In genomic region chr20:44404204-44405181, GRCh38 we compare ENCODE assay signal across 29 cellular contexts. TPM values are rescaled to one million over a fixed set of nuclear protein-coding genes. Genes with fewer than 3 reads are reported as not detected.
DNase-seq lines count a peak whose midpoint lies in the region; ATAC-seq and TF ChIP-seq lines count a peak whose summit lies in the region.
"Had no signal": no experiment of that assay in that cellular context is flagged by ENCODE, and none has a peak within 500 bp of the region (broad histone marks: within the 10 kb centered on the region; RNA-seq: fewer than 3 reads in every experiment).

No MANE protein-coding gene starts in this region.

- H3K4me1 ChIP-seq in mammary epithelial cell (ENCODE audit: insufficient read depth, low read length) = peaks cover 25% of the 10 kb centered on the region
- peaks cover 29% of the 10 kb centered on the region for H3K4me1 ChIP-seq in hepatocyte (ENCODE audit: insufficient read depth)
- H3K4me1 ChIP-seq in neural progenitor cell = no peaks in the 10 kb centered on the region
- H3K4me1 ChIP-seq: gastroesophageal sphincter, thyroid gland had no signal

- POLR2A ChIA-PET in MCF 10A (lab: Yijun Ruan, JAX) = interaction anchor here (0.6 kb wide), 1 partner anchor 243 kb away, joined by 4 read pairs; no protein-coding TSS in a partner anchor

- intact Hi-C loops in MCF 10A (cut with micrococcal nuclease) = no loop called here
- intact Hi-C loops in mammary epithelial cell (cut with micrococcal nuclease) = no loop called here

- H3K36me3 ChIP-seq in mammary epithelial cell (ENCODE audit: insufficient read depth, low read length) (no peaks in the 10 kb centered on the region), hepatocyte (replicated peaks; ENCODE audit: insufficient read depth, low read depth) (no peaks in the 10 kb centered on the region), neural progenitor cell (no peaks in the 10 kb centered on the region)
- H3K36me3 ChIP-seq: gastroesophageal sphincter, neutrophil, thyroid gland had no signal

- H3K27me3 ChIP-seq in mammary epithelial cell (ENCODE audit: insufficient read depth, low read length) = no peaks in the 10 kb centered on the region
- H3K27me3 ChIP-seq in hepatocyte = no peaks in the 10 kb centered on the region
- no peaks in the 10 kb centered on the region for H3K27me3 ChIP-seq in neural progenitor cell
- H3K27me3 ChIP-seq: neutrophil, thyroid gland had no signal

- H3K36me3 Mint-ChIP-seq in MCF 10A (ENCODE audit: insufficient read depth, unreplicated experiment) (no peaks in the 10 kb centered on the region), neural progenitor cell (no peaks in the 10 kb centered on the region)

- dilution Hi-C loops in mammary epithelial cell (cut with HindIII; ENCODE audit: low sequenced_read_pairs) = no loop called here

- H3K4me3 ChIP-seq in mammary epithelial cell (replicated peaks in 1 of 3; ENCODE audit: insufficient read depth in 1 of 3, low read depth in 2 of 3, low read length in 3 of 3) = no peak overlapping the region
- no peak overlapping the region for H3K4me3 ChIP-seq in hepatocyte
- H3K4me3 ChIP-seq in neural progenitor cell = no peak overlapping the region
- H3K4me3 ChIP-seq: gastroesophageal sphincter, lung, mucosa of descending colon, thyroid gland had no signal

- H3K27ac Mint-ChIP-seq in MCF 10A (ENCODE audit: low read depth, unreplicated experiment) (peak overlapping the region; percentile 14), neural progenitor cell (peak overlapping the region; percentile 67)
- H3K27ac Mint-ChIP-seq: activated CD8-positive, alpha-beta T cell treated with anti-CD3 and anti-CD28 coated beads, Interleukin-2, amount 10 ng/mL, durations not matched to agents 7 days and 5 days; activated naive CD4-positive, alpha-beta T cell treated with anti-CD3 and anti-CD28 coated beads for 36 hours; T-helper 2 cell treated with Interferon-gamma antibody and Interleukin-4, amounts not matched to agents 5 μg/mL and 100 μg/mL, for 36 hours had no signal

- no peak overlapping the region for H3K9ac ChIP-seq in mammary epithelial cell (ENCODE audit: insufficient read depth, low read length)
- H3K9ac ChIP-seq in neural progenitor cell = no peak overlapping the region

- H3K27me3 Mint-ChIP-seq in MCF 10A (ENCODE audit: insufficient read depth, unreplicated experiment) (no peaks in the 10 kb centered on the region), neural progenitor cell (ENCODE audit: insufficient read depth, low read depth) (peaks cover 6% of the 10 kb centered on the region)

- H2AFZ ChIP-seq in mammary epithelial cell (ENCODE audit: low read depth, low read length) = no peak overlapping the region
- no peak overlapping the region for H2AFZ ChIP-seq in hepatocyte
- no peak overlapping the region for H2AFZ ChIP-seq in neural progenitor cell (replicated peaks)

- H3K79me2 ChIP-seq in mammary epithelial cell (ENCODE audit: insufficient read depth, low read length) = no peaks in the 10 kb centered on the region
- peaks cover 40% of the 10 kb centered on the region for H3K79me2 ChIP-seq in hepatocyte
- H3K79me2 ChIP-seq in neural progenitor cell (ENCODE audit: low read depth) = no peaks in the 10 kb centered on the region

- ATAC-seq in GM21360 (IDR thresholded peaks at IDR 0.05; ENCODE audit: unreplicated experiment) = no peak
- no peak for ATAC-seq in HG03469 (IDR thresholded peaks at IDR 0.05; ENCODE audit: unreplicated experiment)
- ATAC-seq: activated CD8-positive, alpha-beta T cell treated with anti-CD3 and anti-CD28 coated beads, Interleukin-2, amount 10 ng/mL, durations not matched to agents 7 days and 5 days; gastroesophageal sphincter; mucosa of descending colon; PC-3; sciatic nerve had no signal

- in situ Hi-C loops in mammary epithelial cell (cut with MboI; ENCODE audit: low sequenced_read_pairs in 2 of 2) = no loop called here

- 82% methylated on average over 21 of the region's 21 CpGs for WGBS in mammary epithelial cell (ENCODE audit: low coverage, missing lambda C conversion rate)
- 83% methylated on average over 20 of the region's 21 CpGs for WGBS in hepatocyte (ENCODE audit: low lambda C conversion rate, missing lambda C conversion rate)

- no peaks in the 10 kb centered on the region for H3F3A ChIP-seq in neural progenitor cell (ENCODE audit: low read depth)

- H3K4me2 ChIP-seq in mammary epithelial cell (ENCODE audit: insufficient read depth, low read depth, low read length) (no peak overlapping the region), hepatocyte (peak overlapping the region; percentile 78), neural progenitor cell (no peak overlapping the region)

- DNase-seq in MCF 10A (ENCODE audit: unreplicated experiment) = no peak
- no peak for DNase-seq in mammary epithelial cell
- DNase-seq in hepatocyte (ENCODE audit: low spot score) = no peak
- DNase-seq in neural progenitor cell (ENCODE audit: low spot score) = no peak
- DNase-seq in DMS153 (lab: John Stamatoyannopoulos, UW) = no peak
- DNase-seq in hepatic stellate cell (ENCODE audit: low spot score) = no peak
- DNase-seq: 8988T; activated CD8-positive, alpha-beta T cell treated with anti-CD3 and anti-CD28 coated beads, Interleukin-2, amount 10 ng/mL, durations not matched to agents 7 days and 5 days; activated naive CD4-positive, alpha-beta T cell treated with anti-CD3 and anti-CD28 coated beads for 36 hours; GOT3; hippocampal formation; Karpas-422; NCI-H1417 treated with DMSO at 0.1 percent for 48 hours; NCI-H2081; NCI-H2227 treated with DMSO at 0.1 percent for 48 hours; NCI-H526; PC-3; SHP77 treated with DMSO at 0.1 percent for 48 hours; stimulated activated CD4-positive, alpha-beta T cell treated with anti-CD3 and anti-CD28 coated beads, Interleukin-4, amount 100 ng/mL, for 24 hours; thyroid gland had no signal

- TF ChIP-seq CTCF in MCF 10A (IDR thresholded peaks at IDR 0.05; ENCODE audit: unreplicated experiment) (no peak), mammary epithelial cell (conservative IDR thresholded peaks at IDR 0.05 in 1 of 2, IDR thresholded peaks at IDR 0.05 in 1 of 2; ENCODE audit: extremely low read depth in 1 of 2, insufficient read depth in 1 of 2, low read depth in 1 of 2, low read length in 2 of 2) (no peak), hepatocyte (IDR thresholded peaks at IDR 0.05; ENCODE audit: poor library complexity) (no peak), neural progenitor cell (IDR thresholded peaks at IDR 0.05) (no peak)

- H3K4me3 Mint-ChIP-seq in MCF 10A (ENCODE audit: unreplicated experiment) = no peak overlapping the region
- H3K4me3 Mint-ChIP-seq in neural progenitor cell = no peak overlapping the region
- H3K4me3 Mint-ChIP-seq: activated CD8-positive, alpha-beta T cell treated with anti-CD3 and anti-CD28 coated beads, Interleukin-2, amount 10 ng/mL, durations not matched to agents 7 days and 5 days; activated naive CD4-positive, alpha-beta T cell treated with anti-CD3 and anti-CD28 coated beads for 36 hours; T-helper 2 cell treated with Interferon-gamma antibody and Interleukin-4, amounts not matched to agents 5 μg/mL and 100 μg/mL, for 36 hours had no signal

- H3K9me3 Mint-ChIP-seq in MCF 10A (ENCODE audit: unreplicated experiment) (peaks cover 7% of the 10 kb centered on the region), neural progenitor cell (no peaks in the 10 kb centered on the region)
- H3K9me3 Mint-ChIP-seq: activated naive CD4-positive, alpha-beta T cell treated with anti-CD3 and anti-CD28 coated beads for 36 hours had no signal

- H3K27ac ChIP-seq in mammary epithelial cell (ENCODE audit: insufficient read depth, low read depth, low read length) (no peak overlapping the region), hepatocyte (peak overlapping the region; percentile 97), neural progenitor cell (no peak overlapping the region)
- H3K27ac ChIP-seq: gastroesophageal sphincter, neutrophil, thyroid gland had no signal

- BruUV-seq in MCF 10A (replicated peaks; lab: Mats Ljungman, UMichigan) = no TSS peak
- no TSS peak for BruUV-seq in mammary epithelial cell (replicated peaks; lab: Mats Ljungman, UMichigan)

- H3K4me1 Mint-ChIP-seq in MCF 10A (ENCODE audit: insufficient read depth, unreplicated experiment) (peaks cover 19% of the 10 kb centered on the region), neural progenitor cell (no peaks in the 10 kb centered on the region)

- H4K20me1 ChIP-seq in mammary epithelial cell (ENCODE audit: insufficient read depth, low read length) (no peaks in the 10 kb centered on the region), hepatocyte (ENCODE audit: insufficient read depth, poor library complexity, severe bottlenecking) (no peaks in the 10 kb centered on the region), neural progenitor cell (ENCODE audit: low read depth) (no peaks in the 10 kb centered on the region)

- CTCF ChIA-PET in MCF 10A (lab: Yijun Ruan, JAX) = interaction anchor here (0.6 to 0.7 kb wide), 2 partner anchors 38 to 132 kb away, joined by 3 read pairs; no protein-coding TSS in a partner anchor
- CTCF ChIA-PET in mammary epithelial cell (lab: Charles Lee; ENCODE audit: low non-redundant PET) = no interaction called here

- H3K9me3 ChIP-seq in mammary epithelial cell (replicated peaks; ENCODE audit: insufficient read depth, low read length) = no peaks in the 10 kb centered on the region
- no peaks in the 10 kb centered on the region for H3K9me3 ChIP-seq in hepatocyte (ENCODE audit: low read depth)
- H3K9me3 ChIP-seq in neural progenitor cell (ENCODE audit: low read depth) = no peaks in the 10 kb centered on the region
- H3K9me3 ChIP-seq: gastroesophageal sphincter, mucosa of descending colon, neutrophil, thyroid gland had no signal

- H3K9me2 ChIP-seq in hepatocyte (replicated peaks; ENCODE audit: insufficient read depth) = no peaks in the 10 kb centered on the region

RNA-seq across cellular contexts. Expression of gene HNF4A, which starts 49.0 kb away (rescaled TPM):
- total RNA-seq in MCF 10A (2022) (0.22 TPM in 1 of 2 replicates, not detected in the other), mammary epithelial cell (not detected), hepatocyte (66.7 and 88.0 TPM in 2 replicates), neural progenitor cell (ENCODE audit: low replicate concordance) (0.68 and 1.6 TPM in 2 replicates)
- polyA plus RNA-seq in mammary epithelial cell (0.06 TPM), hepatocyte (27.9 and 38.2 TPM in 2 replicates)
- polyA minus RNA-seq in mammary epithelial cell = not detected
- total RNA-seq: activated CD8-positive, alpha-beta T cell treated with anti-CD3 and anti-CD28 coated beads, Interleukin-2, amount 10 ng/mL, durations not matched to agents 7 days and 5 days; activated naive CD4-positive, alpha-beta T cell treated with anti-CD3 and anti-CD28 coated beads for 36 hours; gastroesophageal sphincter; PC-3; posterior vena cava; sciatic nerve; thyroid gland had no signal

Comparison
In these comparisons a context has a peak if more than half of its experiments do, and no peak if none do; other contexts are left out.
1. RNA of gene HNF4A, which starts 49.0 kb away (total RNA-seq): 66.7 to 88.0 TPM in hepatocyte; 0.68 to 1.6 TPM in neural progenitor cell, 0.22 TPM in MCF 10A and not detected in mammary epithelial cell; every median in the first group is over 10 times any median in the second.